Comparison of ENCODE assay signal across 8 cellular contexts in the genomic region with DNA sequence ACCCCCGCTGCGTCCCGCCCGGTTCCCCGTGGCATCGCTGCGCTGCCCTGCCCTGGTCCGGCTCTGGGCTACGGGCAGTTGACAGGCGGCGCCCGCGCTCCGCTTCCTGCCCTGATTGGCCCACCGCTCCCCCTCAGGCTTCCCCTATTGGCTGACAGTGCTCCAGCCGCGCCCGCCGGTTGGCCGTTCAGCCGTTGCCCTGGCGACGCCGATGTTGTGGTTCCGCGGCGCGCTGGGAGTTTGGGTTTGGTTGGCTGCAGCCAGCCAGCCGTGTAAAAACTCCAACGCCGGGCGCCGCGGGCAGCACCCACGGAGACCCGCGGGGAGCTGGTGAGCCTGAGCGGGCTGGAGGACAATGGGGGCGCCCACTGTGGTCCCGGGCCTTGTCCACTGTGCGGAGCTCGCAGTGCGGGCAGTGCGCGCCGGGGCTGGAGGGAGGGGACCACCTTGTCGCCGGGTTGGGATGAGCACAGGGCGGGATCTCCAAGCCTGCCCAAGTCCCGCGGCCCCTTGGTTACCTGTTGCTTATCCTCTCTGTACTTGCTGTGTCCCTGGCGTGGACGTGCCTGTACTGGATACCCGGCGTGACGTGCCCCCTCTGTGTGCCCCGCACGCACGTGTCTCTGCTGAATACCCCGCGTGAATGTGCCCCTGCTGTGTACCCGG. TPM values are rescaled to one million over a fixed set of nuclear protein-coding genes. Genes with fewer than 3 reads are reported as not detected.
DNase-seq lines count a peak whose midpoint lies in the region; ATAC-seq, FAIRE-seq and TF ChIP-seq lines count a peak whose summit lies in the region.

A gene (plus strand): TSS at position 243 of the 666 bp plus-strand sequence. CDS start 766 bp downstream, outside the sequence.

- H4K20me1 ChIP-seq in keratinocyte (ENCODE audit: control insufficient read depth, extremely low read depth, insufficient read depth, low read length) = no peaks in the 10 kb centered on the region

- peaks cover 6% of the 10 kb centered on the region for H3K27me3 ChIP-seq in keratinocyte (ENCODE audit: control insufficient read depth, extremely low read depth, insufficient read depth, low read length)
- peaks cover 0 to 64% (median 29%) of the 10 kb centered on the region in 7 donors for H3K27me3 ChIP-seq in spleen (replicated peaks in 1 of 7)

- H3K4me3 ChIP-seq in keratinocyte (ENCODE audit: control insufficient read depth in 2 of 3, extremely low read depth in 1 of 3, insufficient read depth in 2 of 3, low read depth in 1 of 3, low read length in 3 of 3) (peak within 1 kb of the TSS; percentile 48 to 76 (median 65)), spleen (peak within 1 kb of the TSS; percentile 43 to 87 (median 60))

- peak within 1 kb of the TSS; percentile 90 for H3K4me2 ChIP-seq in keratinocyte (ENCODE audit: control insufficient read depth, extremely low read depth, insufficient read depth, low read depth, low read length)

- WGBS in spleen, 5 donors = 0 to 2% (median 1%) methylated on average over 44 to 62 of the region's 62 CpGs

- ATAC-seq in GM18499 (IDR thresholded peaks at IDR 0.05; ENCODE audit: insufficient read depth, unreplicated experiment) (peak; percentile 92), HG02870 (IDR thresholded peaks at IDR 0.05; ENCODE audit: unreplicated experiment) (peak; percentile 99)

- no peak for TF ChIP-seq POLR2A in spleen (IDR thresholded peaks at IDR 0.05)

- FAIRE-seq in keratinocyte (lab: Jason Lieb, UNC) = peak; percentile 62

- H3K36me3 ChIP-seq in keratinocyte (ENCODE audit: control insufficient read depth in 2 of 2, extremely low read depth in 1 of 2, insufficient read depth in 2 of 2, low read length in 2 of 2) = no peaks in the 10 kb centered on the region
- no peaks in the 10 kb centered on the region for H3K36me3 ChIP-seq in spleen

- DNase-seq in NCI-H2081 (lab: John Stamatoyannopoulos, UW) (peak; percentile 92 to 93), cerebellar cortex (ENCODE audit: low spot score) (peak; percentile 82), keratinocyte (ENCODE audit: low read depth, low spot score) (peak; percentile 28), spleen (peak; percentile 95), Kasumi-1 (lab: John Stamatoyannopoulos, UW) (no peak)
- peak; percentile 84 for DNase-seq in activated CD4-positive, CD25-positive, alpha-beta regulatory T cell treated with anti-CD3 and anti-CD28 coated beads, Interleukin-2, amount 50 U/mL, for 72 hours

- H3K9me3 ChIP-seq in keratinocyte (ENCODE audit: control insufficient read depth, low read depth, low read length) = no peaks in the 10 kb centered on the region
- H3K9me3 ChIP-seq in spleen = no peaks in the 10 kb centered on the region

- peak within 1 kb of the TSS; percentile 50 for H3K9ac ChIP-seq in keratinocyte (ENCODE audit: control insufficient read depth, extremely low read depth, insufficient read depth, low read length)

- no peak within 1 kb of the TSS for H3K27ac ChIP-seq in keratinocyte (ENCODE audit: control insufficient read depth, insufficient read depth, low read length)
- no peak within 1 kb of the TSS for H3K27ac ChIP-seq in spleen

- H3K79me2 ChIP-seq in keratinocyte (ENCODE audit: control insufficient read depth, insufficient read depth, low read length) = no peaks in the 10 kb centered on the region

- peak within 1 kb of the TSS; percentile 92 for H2AFZ ChIP-seq in keratinocyte (ENCODE audit: control insufficient read depth, low read length)

- dilution Hi-C loops in keratinocyte (cut with MboI; ENCODE audit: extremely low pct_ligation_motif_present, low sequenced_read_pairs) = no loop called here

- TF ChIP-seq CTCF in keratinocyte (optimal IDR thresholded peaks at IDR 0.05 in 1 of 3, IDR thresholded peaks at IDR 0.05 in 1 of 3, conservative IDR thresholded peaks at IDR 0.05 in 1 of 3; ENCODE audit: extremely low read depth in 1 of 3, insufficient read depth in 2 of 3, low read length in 3 of 3) (peak in 1 of 3 experiments; percentile 30), spleen (IDR thresholded peaks at IDR 0.05 in 8 of 11, conservative IDR thresholded peaks at IDR 0.05 in 3 of 11) (peak in 7 of 11 experiments; percentile 20 to 49 (median 29))

- H3K4me1 ChIP-seq in keratinocyte (ENCODE audit: control insufficient read depth, extremely low read depth, insufficient read depth, low read length) (peaks cover 14% of the 10 kb centered on the region), spleen (peaks cover 7 to 19% (median 17%) of the 10 kb centered on the region in 6 donors)

- H3K9me1 ChIP-seq in keratinocyte (ENCODE audit: control insufficient read depth, extremely low read depth, insufficient read depth, low read length) = no peaks in the 10 kb centered on the region

- intact Hi-C loops in spleen (cut with DNase I; ENCODE audit: low total_unique reads) = no loop called here

RNA-seq across cellular contexts. Expression of the gene that starts here (rescaled TPM):
- polyA plus RNA-seq in keratinocyte (0.22 to 0.60 TPM (median 0.39 TPM) in 3 replicates), spleen (under 1 TPM in 1 of 3 donors, not detected in 2; 0.03 TPM)
- 2.0 TPM for polyA plus RNA-seq in keratinocyte (2011; ENCODE audit: low read depth)
- 0.11 and 0.17 TPM in 2 replicates for polyA plus RNA-seq in keratinocyte (2011; cell fraction: cytosol; rRNA removed)
- polyA plus RNA-seq in keratinocyte (2011; cell fraction: nucleus; rRNA removed) = 0.64 and 0.74 TPM in 2 replicates
- 0.36 and 1.6 TPM in 2 replicates for polyA plus RNA-seq in keratinocyte (2012; ENCODE audit: low replicate concordance)
- polyA minus RNA-seq in keratinocyte = 0.13 to 0.43 TPM in 2 of 3 replicates, not detected in the other
- polyA minus RNA-seq in keratinocyte (2011; cell fraction: cytosol; rRNA and poly(A)+ RNA removed) = not detected
- not detected in 2 replicates for polyA minus RNA-seq in keratinocyte (2011; cell fraction: nucleus; rRNA and poly(A)+ RNA removed)
- not detected for total RNA-seq in spleen

Comparison
In these comparisons a context has a peak if more than half of its experiments do, and no peak if none do; other contexts are left out.
1. Peak in DNase-seq and H3K4me3 ChIP-seq in spleen; RNA of the gene not detected or under 1 TPM.
2. DNase-seq: peak in NCI-H2081 (2 of 2), activated CD4-positive, CD25-positive, alpha-beta regulatory T cell treated with anti-CD3 and anti-CD28 coated beads, Interleukin-2, amount 50 U/mL, for 72 hours (single experiment), cerebellar cortex (single experiment) and keratinocyte (single experiment); none in Kasumi-1 (0 of 2).